16 cellular contexts compared by ENCODE assay signal in genomic region chr2:229268626-229269025, GRCh38. TPM values are rescaled to one million over a fixed set of nuclear protein-coding genes. Genes with fewer than 3 reads are reported as not detected.
DNase-seq lines count a peak whose midpoint lies in the region; ATAC-seq, FAIRE-seq and TF ChIP-seq lines count a peak whose summit lies in the region.
"Had no signal": no experiment of that assay in that cellular context is flagged by ENCODE, and none has a peak within 500 bp of the region (broad histone marks: within the 10 kb centered on the region; RNA-seq: fewer than 3 reads in every experiment).

No MANE protein-coding gene starts in this region.

- peaks cover 51% of the 10 kb centered on the region for H3K4me1 Mint-ChIP-seq in MCF 10A (ENCODE audit: insufficient read depth, unreplicated experiment)
- H3K4me1 Mint-ChIP-seq in T-cell: no peaks in the 10 kb centered on the region
- H3K4me1 Mint-ChIP-seq: central memory CD8-positive, alpha-beta T cell had no signal

- H2AFZ ChIP-seq in mammary epithelial cell (ENCODE audit: low read depth, low read length): no peak overlapping the region

- H4K20me1 ChIP-seq in mammary epithelial cell (ENCODE audit: insufficient read depth, low read length): no peaks in the 10 kb centered on the region

- WGBS in mammary epithelial cell (ENCODE audit: low coverage, missing lambda C conversion rate): 68% methylated on average over 4 of the region's 4 CpGs
- 30 to 40% methylated on average over 4 of the region's 4 CpGs for WGBS in upper lobe of left lung, 2 donors

- no peak for DNase-seq in MCF 10A (ENCODE audit: unreplicated experiment)
- no peak for DNase-seq in mammary epithelial cell
- DNase-seq in bronchial epithelial cell (ENCODE audit: low read depth): peak; percentile 38
- DNase-seq in upper lobe of left lung: no peak
- no peak for DNase-seq in Kasumi-1 (lab: John Stamatoyannopoulos, UW)
- no peak for DNase-seq in T-cell
- DNase-seq: activated effector memory CD4-positive, alpha-beta T cell treated with anti-CD3 and anti-CD28 coated beads, Interleukin-2, amount 50 U/mL, for 16 hours; NCI-H1092 treated with DMSO at 0.1 percent for 48 hours; NCI-H446 treated with DMSO at 0.1 percent for 48 hours; Peyer's patch; substantia nigra; T-helper 9 cell had no signal

- H3K9me3 ChIP-seq in mammary epithelial cell (replicated peaks; ENCODE audit: insufficient read depth, low read length) (no peaks in the 10 kb centered on the region), muscle layer of duodenum (ENCODE audit: control insufficient read depth in 1 of 2, low read length in 2 of 2) (no peaks in the 10 kb centered on the region), upper lobe of left lung (no peaks in the 10 kb centered on the region)
- H3K9me3 ChIP-seq: Peyer's patch had no signal

- peak overlapping the region; percentile 88 for H3K27ac Mint-ChIP-seq in MCF 10A (ENCODE audit: low read depth, unreplicated experiment)
- H3K27ac Mint-ChIP-seq in T-cell: no peak overlapping the region

- no peaks in the 10 kb centered on the region for H3K27me3 ChIP-seq in mammary epithelial cell (ENCODE audit: insufficient read depth, low read length)
- no peaks in the 10 kb centered on the region for H3K27me3 ChIP-seq in bronchial epithelial cell (ENCODE audit: control insufficient read depth, insufficient read depth, low read length)
- H3K27me3 ChIP-seq in muscle layer of duodenum (ENCODE audit: low read depth, low read length): no peaks in the 10 kb centered on the region
- H3K27me3 ChIP-seq in upper lobe of left lung: no peaks in the 10 kb centered on the region
- H3K27me3 ChIP-seq: Peyer's patch had no signal

- no peaks in the 10 kb centered on the region for H3K79me2 ChIP-seq in mammary epithelial cell (ENCODE audit: insufficient read depth, low read length)

- H3K4me3 ChIP-seq in mammary epithelial cell (replicated peaks in 1 of 3; ENCODE audit: insufficient read depth in 1 of 3, low read depth in 2 of 3, low read length in 3 of 3) (no peak overlapping the region), bronchial epithelial cell (ENCODE audit: low read depth, low read length) (no peak overlapping the region), muscle layer of duodenum (ENCODE audit: low read depth in 1 of 2, low read length in 2 of 2) (peak overlapping the region; percentile 67 to 82), upper lobe of left lung (peak overlapping the region in 3 of 4 donors; percentile 55 to 84 (median 81))

- BruUV-seq in MCF 10A (replicated peaks; lab: Mats Ljungman, UMichigan) (no TSS peak), mammary epithelial cell (replicated peaks; lab: Mats Ljungman, UMichigan) (no TSS peak)

- POLR2A ChIA-PET in MCF 10A (lab: Yijun Ruan, JAX): interaction anchor here (0.6 to 3.6 kb wide), 9 partner anchors 15 to 321 kb away, joined by 3 to 15 read pairs (median 4); no protein-coding TSS in a partner anchor
- POLR2A ChIA-PET in T-cell (lab: Charles Lee): no interaction called here

- no peak for TF ChIP-seq POLR2A in upper lobe of left lung (IDR thresholded peaks at IDR 0.05)

- no peak for TF ChIP-seq EP300 in upper lobe of left lung (IDR thresholded peaks at IDR 0.05)

- in situ Hi-C loops in mammary epithelial cell (cut with MboI; ENCODE audit: low sequenced_read_pairs in 2 of 2): loop anchor here in 1 of 2 donors (25.0 kb wide), 1 partner anchor 581 kb away; no protein-coding TSS in a partner anchor

- H3K4me1 ChIP-seq in mammary epithelial cell (ENCODE audit: insufficient read depth, low read length): peaks cover 13% of the 10 kb centered on the region
- H3K4me1 ChIP-seq in muscle layer of duodenum (ENCODE audit: control insufficient read depth in 1 of 2, insufficient read depth in 2 of 2, low read length in 2 of 2): peaks cover 0 to 5% of the 10 kb centered on the region in 2 donors
- peaks cover 9 to 42% (median 26%) of the 10 kb centered on the region in 4 donors for H3K4me1 ChIP-seq in upper lobe of left lung

- intact Hi-C loops in MCF 10A (cut with micrococcal nuclease): loop anchor here (1.0 kb wide), 1 partner anchor 569 kb away; no protein-coding TSS in a partner anchor
- intact Hi-C loops in mammary epithelial cell (cut with micrococcal nuclease): no loop called here

- H3K4me3 Mint-ChIP-seq in MCF 10A (ENCODE audit: unreplicated experiment) (peak overlapping the region; percentile 81), T-cell (no peak overlapping the region)
- H3K4me3 Mint-ChIP-seq: central memory CD8-positive, alpha-beta T cell had no signal

- CTCF ChIA-PET in MCF 10A (lab: Yijun Ruan, JAX) (interaction anchor here (0.6 to 18.9 kb wide), 5 partner anchors 15 to 245 kb away, joined by 3 to 248 read pairs (median 4); no protein-coding TSS in a partner anchor), mammary epithelial cell (lab: Charles Lee; ENCODE audit: low non-redundant PET) (no interaction called here), T-cell (lab: Charles Lee) (no interaction called here)

- H3K9me3 Mint-ChIP-seq in MCF 10A (ENCODE audit: unreplicated experiment) (no peaks in the 10 kb centered on the region), T-cell (no peaks in the 10 kb centered on the region)
- H3K9me3 Mint-ChIP-seq: central memory CD8-positive, alpha-beta T cell had no signal

- no peaks in the 10 kb centered on the region for H3K36me3 ChIP-seq in mammary epithelial cell (ENCODE audit: insufficient read depth, low read length)
- H3K36me3 ChIP-seq in bronchial epithelial cell (ENCODE audit: control insufficient read depth, insufficient read depth, low read length): no peaks in the 10 kb centered on the region
- no peaks in the 10 kb centered on the region for H3K36me3 ChIP-seq in muscle layer of duodenum (ENCODE audit: control insufficient read depth in 1 of 2, insufficient read depth in 2 of 2, low read length in 2 of 2)
- H3K36me3 ChIP-seq in upper lobe of left lung: no peaks in the 10 kb centered on the region
- H3K36me3 ChIP-seq: Peyer's patch had no signal

- dilution Hi-C loops in mammary epithelial cell (cut with HindIII; ENCODE audit: low sequenced_read_pairs): no loop called here

- H3K27ac ChIP-seq in mammary epithelial cell (ENCODE audit: insufficient read depth, low read depth, low read length) (no peak overlapping the region), muscle layer of duodenum (ENCODE audit: low read length) (peak overlapping the region; percentile 71), upper lobe of left lung (peak overlapping the region in 2 of 4 donors; percentile 30 to 54)
- H3K27ac ChIP-seq: 22Rv1 had no signal

- H3K4me2 ChIP-seq in mammary epithelial cell (ENCODE audit: insufficient read depth, low read depth, low read length): no peak overlapping the region

- H3K36me3 Mint-ChIP-seq in MCF 10A (ENCODE audit: insufficient read depth, unreplicated experiment) (peaks cover 35% of the 10 kb centered on the region), T-cell (no peaks in the 10 kb centered on the region)

- FAIRE-seq in bronchial epithelial cell (lab: Jason Lieb, UNC): no peak

- H3K9ac ChIP-seq in mammary epithelial cell (ENCODE audit: insufficient read depth, low read length): no peak overlapping the region

- H3K27me3 Mint-ChIP-seq in MCF 10A (ENCODE audit: insufficient read depth, unreplicated experiment): no peaks in the 10 kb centered on the region
- H3K27me3 Mint-ChIP-seq in T-cell: peaks cover 24 to 28% of the 10 kb centered on the region in 2 donors

- no peak for TF ChIP-seq CTCF in MCF 10A (IDR thresholded peaks at IDR 0.05; ENCODE audit: unreplicated experiment)
- TF ChIP-seq CTCF in mammary epithelial cell (conservative IDR thresholded peaks at IDR 0.05 in 1 of 2, IDR thresholded peaks at IDR 0.05 in 1 of 2; ENCODE audit: extremely low read depth in 1 of 2, insufficient read depth in 1 of 2, low read depth in 1 of 2, low read length in 2 of 2): no peak
- TF ChIP-seq CTCF in bronchial epithelial cell (IDR thresholded peaks at IDR 0.05; ENCODE audit: insufficient read depth, low read length, severe bottlenecking): no peak
- no peak for TF ChIP-seq CTCF in upper lobe of left lung (IDR thresholded peaks at IDR 0.05)

- ATAC-seq in upper lobe of left lung (ENCODE audit: low FRiP score in 2 of 2) (no peak), T-cell (replicated peaks in 1 of 4) (no peak), HG03139 (IDR thresholded peaks at IDR 0.05; ENCODE audit: unreplicated experiment) (no peak)

RNA-seq across cellular contexts. Expression of gene PID1, which starts 2.5 kb away (rescaled TPM):
- 123 and 211 TPM in 2 replicates for total RNA-seq in MCF 10A (2022)
- total RNA-seq in mammary epithelial cell: 1 to 10 TPM in 1 of 2 donors, under 1 TPM in 1; 0.52 to 1.2 TPM
- 1.3 TPM for polyA plus RNA-seq in mammary epithelial cell
- polyA minus RNA-seq in mammary epithelial cell: not detected
- total RNA-seq in bronchial epithelial cell: 3.2 and 9.5 TPM in 2 replicates
- total RNA-seq in upper lobe of left lung: 10 to 100 TPM; 20.8 to 59.7 (median 39.8) TPM
- total RNA-seq in T-cell: under 1 TPM in 3 of 5 donors, not detected in 2; 0.20 to 0.36 (median 0.25) TPM

Comparison
In these comparisons a context has a peak if more than half of its experiments do, and no peak if none do; other contexts are left out.
1. H3K4me3 ChIP-seq: peak in muscle layer of duodenum (2 of 2) and upper lobe of left lung (3 of 4); none in mammary epithelial cell (0 of 3) and bronchial epithelial cell (single experiment).